8 cellular contexts compared by ENCODE assay signal in genomic region chr3:127629462-127630403, GRCh38. TPM values are rescaled to one million over a fixed set of nuclear protein-coding genes. Genes with fewer than 3 reads are reported as not detected.
DNase-seq lines count a peak whose midpoint lies in the region; ATAC-seq and TF ChIP-seq lines count a peak whose summit lies in the region.

No MANE protein-coding gene starts in this region.

- no peak overlapping the region for H2AFZ ChIP-seq in OCI-LY1 (ENCODE audit: low read length)

- peaks cover 0 to 4% of the 10 kb centered on the region in 2 donors for H3K36me3 Mint-ChIP-seq in activated naive CD4-positive, alpha-beta T cell treated with anti-CD3 and anti-CD28 coated beads, Interleukin-2, amount 50 U/mL, for 72 hours

- H3K9me3 Mint-ChIP-seq in activated naive CD4-positive, alpha-beta T cell treated with anti-CD3 and anti-CD28 coated beads, Interleukin-2, amount 50 U/mL, for 72 hours, result no peaks in the 10 kb centered on the region

- TF ChIP-seq CTCF in OCI-LY1 (IDR thresholded peaks at IDR 0.05; ENCODE audit: low read length), result no peak
- no peak for TF ChIP-seq CTCF in spleen (IDR thresholded peaks at IDR 0.05 in 8 of 11, conservative IDR thresholded peaks at IDR 0.05 in 3 of 11)

- DNase-seq in NCI-H2081 (lab: John Stamatoyannopoulos, UW), result peak; percentile 37 to 54
- no peak for DNase-seq in NCI-H2081 treated with DMSO at 0.1 percent for 48 hours (lab: John Stamatoyannopoulos, UW)
- no peak for DNase-seq in activated naive CD4-positive, alpha-beta T cell treated with anti-CD3 and anti-CD28 coated beads, Interleukin-2, amount 50 U/mL, for 72 hours (ENCODE audit: low spot score in 2 of 2)
- no peak for DNase-seq in iPS DF 6.9 (ENCODE audit: low read depth, low spot score)
- DNase-seq in spleen, result no peak

- H4K20me1 ChIP-seq in OCI-LY1 (ENCODE audit: insufficient read depth, low read length), result no peaks in the 10 kb centered on the region

- H3K27ac ChIP-seq in OCI-LY1 (ENCODE audit: low read depth, low read length, poor library complexity, severe bottlenecking) (peak overlapping the region; percentile 33), iPS DF 6.9 (ENCODE audit: low read length) (no peak overlapping the region), spleen (no peak overlapping the region)

- WGBS in iPS DF 6.9 (ENCODE audit: insufficient coverage, insufficient read length), result no CpG with 5 or more reads among the region's 65 CpGs
- 11 to 23% (median 19%) methylated on average over 57 to 65 of the region's 65 CpGs for whole genome bisulfite sequencing in spleen, 5 donors

- no peaks in the 10 kb centered on the region for H3K9me2 ChIP-seq in OCI-LY1 (ENCODE audit: low read depth, low read length)

- ATAC-seq in activated naive CD4-positive, alpha-beta T cell treated with anti-CD3 and anti-CD28 coated beads, Interleukin-2, amount 50 U/mL, for 72 hours, result peak; percentile 27 to 63
- ATAC-seq in HG03025 (IDR thresholded peaks at IDR 0.05; ENCODE audit: low FRiP score, unreplicated experiment) (no peak), GM21423 (IDR thresholded peaks at IDR 0.05; ENCODE audit: unreplicated experiment) (no peak)

- H3K27me3 ChIP-seq in OCI-LY1 (ENCODE audit: insufficient read depth, low read length) (no peaks in the 10 kb centered on the region; the same call in 1 of the 2 replicates), iPS DF 6.9 (ENCODE audit: control insufficient read depth, insufficient read depth, low read length) (peaks cover 10% of the 10 kb centered on the region), spleen (replicated peaks in 1 of 7) (peaks cover 0 to 51% (median 8%) of the 10 kb centered on the region in 7 donors)

- intact Hi-C loops in spleen (cut with DNase I; ENCODE audit: low total_unique reads), result no loop called here

- H3K36me3 ChIP-seq in OCI-LY1 (ENCODE audit: insufficient read depth, low read length) (no peaks in the 10 kb centered on the region), iPS DF 6.9 (ENCODE audit: control insufficient read depth, insufficient read depth, low read length) (no peaks in the 10 kb centered on the region; the same call in 1 of the 2 replicates), spleen (no peaks in the 10 kb centered on the region)

- H3K27ac Mint-ChIP-seq in activated naive CD4-positive, alpha-beta T cell treated with anti-CD3 and anti-CD28 coated beads, Interleukin-2, amount 50 U/mL, for 72 hours, result peak overlapping the region in 1 of 2 donors; percentile 30

- H3K9ac ChIP-seq in OCI-LY1 (ENCODE audit: low read length), result peak overlapping the region; percentile 68

- H3K4me3 ChIP-seq in OCI-LY1 (ENCODE audit: low read depth, low read length, poor library complexity, severe bottlenecking), result peak overlapping the region; percentile 58
- peak overlapping the region; percentile 49; the same call in 1 of the 2 replicates for H3K4me3 ChIP-seq in iPS DF 6.9 (ENCODE audit: low read length)
- peak overlapping the region; percentile 27 to 78 (median 50) for H3K4me3 ChIP-seq in spleen

- TF ChIP-seq POLR2A in spleen (IDR thresholded peaks at IDR 0.05), result no peak

- H3K79me2 ChIP-seq in OCI-LY1 (ENCODE audit: insufficient read depth, low read length), result peaks cover 5% of the 10 kb centered on the region; the same call in 1 of the 2 replicates

- H3K9me3 ChIP-seq in OCI-LY1 (ENCODE audit: low read length) (no peaks in the 10 kb centered on the region), iPS DF 6.9 (ENCODE audit: control insufficient read depth, insufficient read depth, low read length) (no peaks in the 10 kb centered on the region), spleen (no peaks in the 10 kb centered on the region)

- no peaks in the 10 kb centered on the region for H3F3A ChIP-seq in OCI-LY1 (ENCODE audit: insufficient read depth, low read length)

- peaks cover 24% of the 10 kb centered on the region for H3K4me1 ChIP-seq in OCI-LY1 (ENCODE audit: insufficient read depth, low read length, severe bottlenecking)
- peaks cover 7% of the 10 kb centered on the region for H3K4me1 ChIP-seq in iPS DF 6.9 (ENCODE audit: control insufficient read depth, insufficient read depth, low read length)
- H3K4me1 ChIP-seq in spleen, result peaks cover 5 to 29% (median 15%) of the 10 kb centered on the region in 6 donors

- peak overlapping the region; percentile 62 for H3K4me2 ChIP-seq in OCI-LY1 (ENCODE audit: low read length)

RNA-seq across cellular contexts. Expression of gene PODXL2, which starts 0.7 kb away (rescaled TPM):
- 1 to 10 TPM in 1 of 2 donors, under 1 TPM in 1; 0.43 to 1.8 TPM for total RNA-seq in activated naive CD4-positive, alpha-beta T cell treated with anti-CD3 and anti-CD28 coated beads, Interleukin-2, amount 50 U/mL, for 72 hours
- 1 to 10 TPM in 6 of 7 donors, under 1 TPM in 1; 0.77 to 3.1 (median 2.5) TPM for total RNA-seq in spleen
- 1 to 10 TPM in 2 of 3 donors, under 1 TPM in 1; 0.87 to 2.7 (median 1.4) TPM for polyA plus RNA-seq in spleen

RNA-seq across cellular contexts. Expression of gene MCM2, which starts 31.5 kb away (rescaled TPM):
- total RNA-seq in activated naive CD4-positive, alpha-beta T cell treated with anti-CD3 and anti-CD28 coated beads, Interleukin-2, amount 50 U/mL, for 72 hours, result 100 to 1,000 TPM; 172 to 245 TPM
- 10 to 100 TPM in 6 of 7 donors, 1 to 10 TPM in 1; 7.4 to 23.5 (median 18.2) TPM for total RNA-seq in spleen
- polyA plus RNA-seq in spleen, result 10 to 100 TPM in 2 of 3 donors, 1 to 10 TPM in 1; 5.5 to 14.3 (median 11.4) TPM

RNA-seq across cellular contexts. Expression of gene TPRA1, which starts 39.2 kb away (rescaled TPM):
- total RNA-seq in activated naive CD4-positive, alpha-beta T cell treated with anti-CD3 and anti-CD28 coated beads, Interleukin-2, amount 50 U/mL, for 72 hours, result 10 to 100 TPM; 26.0 to 31.3 TPM
- 10 to 100 TPM; 27.2 to 42.3 (median 31.8) TPM for total RNA-seq in spleen
- polyA plus RNA-seq in spleen, result 10 to 100 TPM; 16.1 to 29.6 (median 27.6) TPM

RNA-seq across cellular contexts. Expression of gene ABTB1, which starts 43.0 kb away (rescaled TPM):
- 10 to 100 TPM; 12.2 to 27.6 TPM for total RNA-seq in activated naive CD4-positive, alpha-beta T cell treated with anti-CD3 and anti-CD28 coated beads, Interleukin-2, amount 50 U/mL, for 72 hours
- 100 to 1,000 TPM in 6 of 7 donors, 10 to 100 TPM in 1; 91.9 to 172 (median 152) TPM for total RNA-seq in spleen
- 100 to 1,000 TPM in 2 of 3 donors, 10 to 100 TPM in 1; 57.9 to 156 (median 138) TPM for polyA plus RNA-seq in spleen

Comparison
In these comparisons a context has a peak if more than half of its experiments do, and no peak if none do; other contexts are left out.
1. DNase-seq: peak in NCI-H2081 (2 of 2); none in NCI-H2081 treated with DMSO at 0.1 percent for 48 hours (single experiment), activated naive CD4-positive, alpha-beta T cell treated with anti-CD3 and anti-CD28 coated beads, Interleukin-2, amount 50 U/mL, for 72 hours (0 of 2), iPS DF 6.9 (single experiment) and spleen (single experiment).
2. ATAC-seq: peak in activated naive CD4-positive, alpha-beta T cell treated with anti-CD3 and anti-CD28 coated beads, Interleukin-2, amount 50 U/mL, for 72 hours (2 of 2); none in HG03025 (single experiment) and GM21423 (single experiment).
3. RNA of gene MCM2, which starts 31.5 kb away (total RNA-seq): 172 to 245 TPM in activated naive CD4-positive, alpha-beta T cell treated with anti-CD3 and anti-CD28 coated beads, Interleukin-2, amount 50 U/mL, for 72 hours; 7.4 to 23.5 TPM in spleen; every median in the first group is over 4 times any median in the second.
4. Peak in every context shown above with its lines, with median percentiles within 50 percentile points of each other: H3K4me3 ChIP-seq.